Comparison of ENCODE assay signal across 24 cellular contexts in genomic region chr14:99361596-99362220, GRCh38.
"Had no signal": no experiment of that assay in that cellular context is flagged by ENCODE, and none has a peak within 500 bp of the region (broad histone marks: within the 10 kb centered on the region; RNA-seq: fewer than 3 reads in every experiment).

No MANE protein-coding gene starts in this region.

- H3K4me1 Mint-ChIP-seq: activated CD4-positive, alpha-beta T cell treated with anti-CD3 and anti-CD28 coated beads for 36 hours; activated naive CD4-positive, alpha-beta T cell treated with anti-CD3 and anti-CD28 coated beads, Interleukin-2, amount 50 U/mL, for 24 hours; central memory CD8-positive, alpha-beta T cell had no signal

- H3K4me3 ChIP-seq: breast epithelium, esophagus muscularis mucosa, neural progenitor cell, right lobe of liver, skin epidermis, thoracic aorta, vagina had no signal

- H3K4me1 ChIP-seq: breast epithelium, esophagus muscularis mucosa, right lobe of liver, vagina had no signal

- H3K27me3 ChIP-seq: breast epithelium, esophagus muscularis mucosa, neural progenitor cell, right lobe of liver, vagina had no signal

- H3K36me3 ChIP-seq: breast epithelium, esophagus muscularis mucosa, neural progenitor cell, right lobe of liver, thoracic aorta, vagina had no signal

- ATAC-seq: left cardiac atrium; naive thymus-derived CD8-positive, alpha-beta T cell; right lobe of liver had no signal

- H3K36me3 Mint-ChIP-seq: activated naive CD4-positive, alpha-beta T cell treated with anti-CD3 and anti-CD28 coated beads, Interleukin-2, amount 50 U/mL, for 24 hours; naive thymus-derived CD8-positive, alpha-beta T cell; neural progenitor cell; type B pancreatic cell had no signal

- H3K4me3 Mint-ChIP-seq: activated CD4-positive, alpha-beta T cell treated with anti-CD3 and anti-CD28 coated beads for 36 hours; activated naive CD4-positive, alpha-beta T cell treated with anti-CD3 and anti-CD28 coated beads, Interleukin-2, amount 50 U/mL, for 24 hours; activated T-helper 1 cell treated with anti-CD3 and anti-CD28 coated beads, Interleukin-12 subunit alpha, Interleukin-12 subunit beta, Interleukin-2, Interleukin-4 antibody, amounts not matched to agents 30 ng/mL and 10 ng/mL and 1 ng/mL, durations not matched to agents 14 hours and 24 hours and 36 hours; central memory CD8-positive, alpha-beta T cell; naive thymus-derived CD8-positive, alpha-beta T cell; neural progenitor cell; type B pancreatic cell had no signal

- H3K27ac Mint-ChIP-seq: activated CD4-positive, alpha-beta T cell treated with anti-CD3 and anti-CD28 coated beads for 36 hours; activated naive CD4-positive, alpha-beta T cell treated with anti-CD3 and anti-CD28 coated beads, Interleukin-2, amount 50 U/mL, for 24 hours; activated T-helper 1 cell treated with anti-CD3 and anti-CD28 coated beads, Interleukin-12 subunit alpha, Interleukin-12 subunit beta, Interleukin-2, Interleukin-4 antibody, amounts not matched to agents 30 ng/mL and 10 ng/mL and 1 ng/mL, durations not matched to agents 14 hours and 24 hours and 36 hours; naive thymus-derived CD8-positive, alpha-beta T cell; type B pancreatic cell had no signal

- DNase-seq: activated CD4-positive, CD25-positive, alpha-beta regulatory T cell; activated CD8-positive, alpha-beta memory T cell treated with anti-CD3 and anti-CD28 coated beads, Interleukin-2, amount 50 U/mL, for 4 hours; activated T-cell treated with anti-CD3 and anti-CD28 coated beads, Interleukin-2, amount 50 U/mL, for 1 hour; dermis blood vessel endothelial cell; effector CD4-positive, alpha-beta T cell; glutamatergic neuron; left cardiac atrium; mammary epithelial cell; midbrain; naive thymus-derived CD8-positive, alpha-beta T cell; right lobe of liver; stimulated activated CD4-positive, alpha-beta T cell treated with anti-CD3 and anti-CD28 coated beads, Interleukin-12 subunit alpha, Interleukin-12 subunit beta, amount 100 ng/mL, for 4 hours; stimulated activated CD4-positive, alpha-beta T cell treated with anti-CD3 and anti-CD28 coated beads, Interleukin-4, amount 100 ng/mL, for 1 hour had no signal

- H3K27me3 Mint-ChIP-seq: activated CD4-positive, alpha-beta T cell treated with anti-CD3 and anti-CD28 coated beads for 36 hours; activated naive CD4-positive, alpha-beta T cell treated with anti-CD3 and anti-CD28 coated beads, Interleukin-2, amount 50 U/mL, for 24 hours; naive thymus-derived CD8-positive, alpha-beta T cell; type B pancreatic cell had no signal

- H3K9me3 Mint-ChIP-seq: activated naive CD4-positive, alpha-beta T cell treated with anti-CD3 and anti-CD28 coated beads, Interleukin-2, amount 50 U/mL, for 24 hours; activated T-helper 1 cell treated with anti-CD3 and anti-CD28 coated beads, Interleukin-12 subunit alpha, Interleukin-12 subunit beta, Interleukin-2, Interleukin-4 antibody, amounts not matched to agents 30 ng/mL and 10 ng/mL and 1 ng/mL, durations not matched to agents 14 hours and 24 hours and 36 hours; central memory CD8-positive, alpha-beta T cell; naive thymus-derived CD8-positive, alpha-beta T cell; neural progenitor cell; type B pancreatic cell had no signal

- H3K27ac ChIP-seq: breast epithelium, esophagus muscularis mucosa, neural progenitor cell, right lobe of liver, skin epidermis, thoracic aorta, vagina had no signal

- H3K9me3 ChIP-seq: breast epithelium, esophagus muscularis mucosa, right lobe of liver, thoracic aorta, vagina had no signal
